8 cellular contexts compared by ENCODE assay signal in genomic region chr7:22356010-22356854, GRCh38. TPM values are rescaled to one million over a fixed set of nuclear protein-coding genes. Genes with fewer than 3 reads are reported as not detected.
DNase-seq lines count a peak whose midpoint lies in the region; TF ChIP-seq lines count a peak whose summit lies in the region.

No MANE protein-coding gene starts in this region.

- no peak for TF ChIP-seq CTCF in GM20000 (IDR thresholded peaks at IDR 0.05; ENCODE audit: extremely low read depth, missing control alignments)
- TF ChIP-seq CTCF in neural cell (IDR thresholded peaks at IDR 0.05; ENCODE audit: poor library complexity, severe bottlenecking): no peak

- no peaks in the 10 kb centered on the region for H3K4me1 ChIP-seq in ectodermal cell (ENCODE audit: control insufficient read depth, insufficient read depth, low read length)

- no peaks in the 10 kb centered on the region for H3K79me2 ChIP-seq in neural cell (replicated peaks; ENCODE audit: insufficient read depth, low read length)

- TF ChIP-seq EP300 in neural cell (conservative IDR thresholded peaks at IDR 0.05; ENCODE audit: poor library complexity, severe bottlenecking): no peak

- H2AFZ ChIP-seq in neural cell (ENCODE audit: low read depth, low read length): no peak overlapping the region

- H3K27ac ChIP-seq in ectodermal cell (ENCODE audit: insufficient read depth, low read depth, low read length, poor library complexity, severe bottlenecking) (no peak overlapping the region), neural cell (ENCODE audit: low read length) (no peak overlapping the region)

- H3K36me3 ChIP-seq in ectodermal cell (ENCODE audit: control insufficient read depth, insufficient read depth, low read length): no peaks in the 10 kb centered on the region
- no peaks in the 10 kb centered on the region for H3K36me3 ChIP-seq in neural cell (ENCODE audit: insufficient read depth, low read length)

- H3F3A ChIP-seq in neural cell (ENCODE audit: insufficient read depth, low read length, poor library complexity, severe bottlenecking): no peaks in the 10 kb centered on the region

- DNase-seq in DMS153 treated with DMSO at 0.1 percent for 48 hours (lab: John Stamatoyannopoulos, UW; ENCODE audit: unreplicated experiment): peak; percentile 55
- DNase-seq in GM20000 (ENCODE audit: low spot score): peak; percentile 49
- peak; percentile 69 for DNase-seq in NAMALWA (ENCODE audit: low spot score)
- no peak for DNase-seq in NCI-H187 (lab: John Stamatoyannopoulos, UW)
- no peak for DNase-seq in stimulated activated CD4-positive, alpha-beta T cell treated with anti-CD3 and anti-CD28 coated beads, Interleukin-4, amount 100 ng/mL, for 4 hours
- no peak for DNase-seq in NOMO-1 treated with DMSO at 0.1 percent for 48 hours (lab: John Stamatoyannopoulos, UW; ENCODE audit: unreplicated experiment)

- H4K20me1 ChIP-seq in neural cell (ENCODE audit: insufficient read depth): no peaks in the 10 kb centered on the region

- no peak overlapping the region for H3K4me2 ChIP-seq in neural cell (ENCODE audit: low read length)

- H3K4me3 ChIP-seq in ectodermal cell (ENCODE audit: insufficient read depth, low read depth, low read length) (peak overlapping the region; percentile 39), neural cell (ENCODE audit: low read length) (peak overlapping the region; percentile 62)

- H3K27me3 ChIP-seq in ectodermal cell (ENCODE audit: control insufficient read depth, insufficient read depth, low read length, poor library complexity, severe bottlenecking): peaks cover 31% of the 10 kb centered on the region
- H3K27me3 ChIP-seq in neural cell (ENCODE audit: insufficient read depth, low read depth, low read length): peaks cover 18% of the 10 kb centered on the region

- TF ChIP-seq RAD21 in neural cell (conservative IDR thresholded peaks at IDR 0.05): no peak

- H3K9me3 ChIP-seq in ectodermal cell (ENCODE audit: control insufficient read depth, low read length) (no peaks in the 10 kb centered on the region), neural cell (ENCODE audit: low read length) (no peaks in the 10 kb centered on the region)

- peak overlapping the region; percentile 41 for H3K9ac ChIP-seq in neural cell (ENCODE audit: low read length)

- H3K9me2 ChIP-seq in neural cell (ENCODE audit: insufficient read depth, low read length): no peaks in the 10 kb centered on the region

- 18 to 19% methylated on average over 46 of the region's 46 CpGs for WGBS in ectodermal cell, 2 experiments

TF ChIP-seq in neural cell, 6 proteins besides CTCF, POLR2A, EP300 and RAD21:
- TF ChIP-seq TAF1 (IDR thresholded peaks at IDR 0.05; ENCODE audit: low read depth): no peak
- TF ChIP-seq REST (IDR thresholded peaks at IDR 0.05; ENCODE audit: borderline replicate concordance): no peak
- TF ChIP-seq POLR2AphosphoS5 (IDR thresholded peaks at IDR 0.05): no peak
- no peak for TF ChIP-seq MXI1 (conservative IDR thresholded peaks at IDR 0.05; ENCODE audit: poor library complexity, severe bottlenecking)
- no peak for TF ChIP-seq EZH2 (IDR thresholded peaks at IDR 0.05; ENCODE audit: borderline replicate concordance, insufficient read depth, low read length, poor library complexity, severe bottlenecking)
- no peak for TF ChIP-seq SMC3 (conservative IDR thresholded peaks at IDR 0.05; ENCODE audit: poor library complexity)

RNA-seq across cellular contexts. Expression of gene RAPGEF5, which starts 0.7 kb away (rescaled TPM):
- 4.8 TPM for polyA plus RNA-seq in ectodermal cell (2013, experiment 1 of 4)
- polyA plus RNA-seq in ectodermal cell (2013, experiment 2 of 4): 6.0 TPM
- 3.7 TPM for polyA plus RNA-seq in ectodermal cell (2013, experiment 3 of 4)
- polyA plus RNA-seq in ectodermal cell (2013, experiment 4 of 4): 4.8 TPM
- 37.8 and 48.0 TPM in 2 replicates for polyA plus RNA-seq in neural cell
- 123 and 141 TPM in 2 replicates for polyA minus RNA-seq in neural cell

Comparison
In these comparisons a context has a peak if more than half of its experiments do, and no peak if none do; other contexts are left out.
1. DNase-seq: peak in DMS153 treated with DMSO at 0.1 percent for 48 hours (single experiment), GM20000 (single experiment) and NAMALWA (single experiment); none in NCI-H187 (0 of 2), stimulated activated CD4-positive, alpha-beta T cell treated with anti-CD3 and anti-CD28 coated beads, Interleukin-4, amount 100 ng/mL, for 4 hours (0 of 2) and NOMO-1 treated with DMSO at 0.1 percent for 48 hours (single experiment).